8 cellular contexts compared by ENCODE assay signal in genomic region chr1:63691672-63692425, GRCh38.
DNase-seq lines count a peak whose midpoint lies in the region; ATAC-seq, FAIRE-seq and TF ChIP-seq lines count a peak whose summit lies in the region.

No MANE protein-coding gene starts in this region.

- TF ChIP-seq CTCF in AG09319 (IDR thresholded peaks at IDR 0.05; ENCODE audit: low read depth, low read length) (peak; percentile 84), GM12872 (IDR thresholded peaks at IDR 0.05; ENCODE audit: insufficient read depth, low read depth, low read length) (peak; percentile 80), omental fat pad (IDR thresholded peaks at IDR 0.05) (no peak)

- peak; percentile 91 for DNase-seq in AG09319 (ENCODE audit: extremely low read depth, low read depth)
- peak; percentile 70 for DNase-seq in NCI-H2227 treated with DMSO at 0.1 percent for 48 hours (lab: John Stamatoyannopoulos, UW)
- peak; percentile 5 to 11 for DNase-seq in activated CD4-positive, alpha-beta T cell treated with anti-CD3 and anti-CD28 coated beads, Interleukin-2, amount 50 U/mL, for 48 hours
- peak; percentile 31 to 63 for DNase-seq in frontal cortex (ENCODE audit: low spot score in 2 of 2)
- DNase-seq in omental fat pad (ENCODE audit: low spot score): no peak
- no peak for DNase-seq in mesenteric fat pad (ENCODE audit: low spot score)

- ATAC-seq in HG03139 (IDR thresholded peaks at IDR 0.05; ENCODE audit: unreplicated experiment) (peak; percentile 63), omental fat pad (ENCODE audit: low FRiP score) (peak; percentile 63)

- peak; percentile 89 for FAIRE-seq in frontal cortex (lab: Jason Lieb, UNC)

Comparison
In these comparisons a context has a peak if more than half of its experiments do, and no peak if none do; other contexts are left out.
1. DNase-seq: peak in AG09319 (single experiment), NCI-H2227 treated with DMSO at 0.1 percent for 48 hours (single experiment), activated CD4-positive, alpha-beta T cell treated with anti-CD3 and anti-CD28 coated beads, Interleukin-2, amount 50 U/mL, for 48 hours (2 of 2) and frontal cortex (2 of 2); none in omental fat pad (single experiment) and mesenteric fat pad (single experiment).
2. CTCF ChIP-seq: peak in AG09319 (single experiment) and GM12872 (single experiment); none in omental fat pad (0 of 3).